ENCODE assay signal across 16 cellular contexts in genomic region chr7:122884186-122884585, GRCh38. TPM values are rescaled to one million over a fixed set of nuclear protein-coding genes. Genes with fewer than 3 reads are reported as not detected.
DNase-seq lines count a peak whose midpoint lies in the region; ATAC-seq and TF ChIP-seq lines count a peak whose summit lies in the region.
"Had no signal": no experiment of that assay in that cellular context is flagged by ENCODE, and none has a peak within 500 bp of the region (broad histone marks: within the 10 kb centered on the region; RNA-seq: fewer than 3 reads in every experiment).

No MANE protein-coding gene starts in this region.

- H3K36me3 ChIP-seq in thoracic aorta (no peaks in the 10 kb centered on the region), gastrocnemius medialis (no peaks in the 10 kb centered on the region)
- H3K36me3 ChIP-seq: colonic mucosa had no signal

- intact Hi-C loops in gastrocnemius medialis (cut with DNase I; ENCODE audit: low total_unique reads) = no loop called here

- peak; percentile 77 for DNase-seq in NCI-H2107 treated with DMSO at 0.1 percent for 48 hours (lab: John Stamatoyannopoulos, UW; ENCODE audit: unreplicated experiment)
- DNase-seq in NCI-H2107 (lab: John Stamatoyannopoulos, UW) = no peak
- DNase-seq in NCI-H69 (lab: John Stamatoyannopoulos, UW) = peak; percentile 99
- DNase-seq in epithelial cell of prostate (ENCODE audit: low read depth, low spot score) = peak; percentile 29
- DNase-seq in thoracic aorta (ENCODE audit: low spot score) = no peak
- no peak for DNase-seq in activated CD4-positive, alpha-beta T cell treated with anti-CD3 and anti-CD28 coated beads for 4 hours
- DNase-seq in gastrocnemius medialis = no peak
- no peak for DNase-seq in NOMO-1 treated with DMSO at 0.1 percent for 48 hours (lab: John Stamatoyannopoulos, UW; ENCODE audit: unreplicated experiment)
- DNase-seq: activated CD4-positive, alpha-beta T cell treated with anti-CD3 and anti-CD28 coated beads, Interleukin-2, amount 50 U/mL, for 48 hours; activated naive CD4-positive, alpha-beta T cell treated with Interleukin-2 at 50 U/mL for 16 hours; colonic mucosa; DMS 273 treated with DMSO at 0.1 percent for 48 hours; foreskin melanocyte; stimulated activated naive CD4-positive, alpha-beta T cell treated with Interleukin-2 at 50 U/mL for 16 hours had no signal

- H3K4me3 ChIP-seq in thoracic aorta = peak overlapping the region; percentile 8
- H3K4me3 ChIP-seq in gastrocnemius medialis = peak overlapping the region in 1 of 4 donors; percentile 68
- H3K4me3 ChIP-seq: GM12878 had no signal

- no peak for TF ChIP-seq CTCF in thoracic aorta (IDR thresholded peaks at IDR 0.05)
- TF ChIP-seq CTCF in gastrocnemius medialis (IDR thresholded peaks at IDR 0.05 in 4 of 5, conservative IDR thresholded peaks at IDR 0.05 in 1 of 5) = no peak

- in situ Hi-C loops in gastrocnemius medialis (cut with MboI; ENCODE audit: low sequenced_read_pairs in 4 of 4) = no loop called here

- H3K4me1 ChIP-seq in thoracic aorta (ENCODE audit: control insufficient read depth in 1 of 2, low read depth in 2 of 2) = peaks cover 4 to 28% of the 10 kb centered on the region in 2 donors
- no peaks in the 10 kb centered on the region for H3K4me1 ChIP-seq in gastrocnemius medialis
- H3K4me1 ChIP-seq: colonic mucosa had no signal

- H3K27me3 ChIP-seq in thoracic aorta (replicated peaks; ENCODE audit: insufficient read depth) (no peaks in the 10 kb centered on the region), gastrocnemius medialis (peaks cover 4 to 19% (median 10%) of the 10 kb centered on the region in 3 donors)
- H3K27me3 ChIP-seq: colonic mucosa had no signal

- H3K9me3 ChIP-seq in thoracic aorta (no peaks in the 10 kb centered on the region), gastrocnemius medialis (no peaks in the 10 kb centered on the region)
- H3K9me3 ChIP-seq: colonic mucosa had no signal

- no peak for TF ChIP-seq POLR2A in gastrocnemius medialis (IDR thresholded peaks at IDR 0.05)

- H3K27ac ChIP-seq in epithelial cell of prostate = no peak overlapping the region
- H3K27ac ChIP-seq in thoracic aorta = peak overlapping the region in 1 of 2 donors; percentile 91
- H3K27ac ChIP-seq in gastrocnemius medialis = no peak overlapping the region
- H3K27ac ChIP-seq: colonic mucosa had no signal

- ATAC-seq in thoracic aorta (ENCODE audit: insufficient number of reproducible peaks, low FRiP score, low read depth) = no peak
- ATAC-seq in gastrocnemius medialis = no peak
- ATAC-seq: GM12878, SK-N-SH treated with all-trans-retinoic acid at 6 μM for 48 hours had no signal

RNA-seq across cellular contexts. Expression of gene CADPS2, which starts 2.1 kb away (rescaled TPM):
- 10 to 100 TPM; 16.4 to 32.5 TPM for total RNA-seq in thoracic aorta
- 1 to 10 TPM; 2.1 to 3.7 (median 2.8) TPM for total RNA-seq in gastrocnemius medialis

Comparison
In these comparisons a context has a peak if more than half of its experiments do, and no peak if none do; other contexts are left out.
1. DNase-seq: peak in NCI-H2107 treated with DMSO at 0.1 percent for 48 hours (single experiment), NCI-H69 (single experiment) and epithelial cell of prostate (single experiment); none in NCI-H2107 (single experiment), thoracic aorta (single experiment), activated CD4-positive, alpha-beta T cell treated with anti-CD3 and anti-CD28 coated beads for 4 hours (0 of 2), gastrocnemius medialis (0 of 2) and NOMO-1 treated with DMSO at 0.1 percent for 48 hours (single experiment).